Comparison of ENCODE assay signal across 1 cellular context in the genomic region with DNA sequence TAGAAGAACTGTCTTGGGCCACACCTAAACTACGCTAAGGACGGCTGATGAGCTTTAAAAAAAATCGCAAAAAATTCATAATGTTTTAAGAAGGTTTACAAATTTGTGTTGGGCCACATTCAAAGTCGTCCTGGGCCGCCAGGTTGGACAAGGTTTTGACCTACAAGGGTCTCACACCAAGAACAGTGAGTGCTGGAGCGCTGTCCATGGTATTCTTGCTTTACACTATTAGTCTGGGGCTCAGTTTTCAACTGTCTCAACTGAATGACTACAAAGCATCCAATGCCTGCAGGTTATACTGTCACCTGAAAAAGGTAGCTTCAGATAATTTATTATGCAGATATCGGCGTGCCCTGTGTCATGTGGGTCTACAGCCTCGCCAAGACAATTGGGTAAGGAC.
TF ChIP-seq lines count a peak whose summit lies in the region.

No MANE protein-coding gene starts in this region.

TF ChIP-seq in HepG2, 621 proteins besides CTCF, POLR2A, EP300 and RAD21 (continued from another document):
- TF ChIP-seq ZSCAN25 (CRISPR knock-in tag; IDR thresholded peaks at IDR 0.05) (0 out of 2 replicates have a peak, but pooled peaks have one; percentile 29), ZBTB26 (CRISPR knock-in tag; IDR thresholded peaks at IDR 0.05; ENCODE audit: borderline replicate concordance) (no peak), ZNF496 (CRISPR knock-in tag; IDR thresholded peaks at IDR 0.05; ENCODE audit: insufficient replicate concordance) (no peak), TMF1 (CRISPR knock-in tag; IDR thresholded peaks at IDR 0.05; ENCODE audit: low read depth) (no peak), SNRNP70 (IDR thresholded peaks at IDR 0.05; ENCODE audit: low read depth, low read length) (no peak), TAF1 (CRISPR knock-in tag; IDR thresholded peaks at IDR 0.05) (no peak), EHMT2 (IDR thresholded peaks at IDR 0.05; ENCODE audit: borderline replicate concordance, low read depth, low read length) (peak; percentile 71; the same call in 1 of the 2 replicates), ZNF12 (CRISPR knock-in tag; IDR thresholded peaks at IDR 0.05) (no peak), MIER2 (CRISPR knock-in tag; IDR thresholded peaks at IDR 0.05) (peak; percentile 95), GABPA (IDR thresholded peaks at IDR 0.05; ENCODE audit: low read depth, low read length) (no peak), GABPA (CRISPR knock-in tag; IDR thresholded peaks at IDR 0.05; ENCODE audit: low read depth) (no peak), TFDP1 (CRISPR knock-in tag; IDR thresholded peaks at IDR 0.05; ENCODE audit: borderline replicate concordance) (no peak), SOX5 (CRISPR knock-in tag; IDR thresholded peaks at IDR 0.05; ENCODE audit: borderline replicate concordance) (no peak), KDM5B (CRISPR knock-in tag; IDR thresholded peaks at IDR 0.05; ENCODE audit: borderline replicate concordance) (no peak), ZNF780A (CRISPR knock-in tag; IDR thresholded peaks at IDR 0.05) (no peak), ZSCAN12 (CRISPR knock-in tag; IDR thresholded peaks at IDR 0.05) (no peak), NCOA1 (CRISPR knock-in tag; IDR thresholded peaks at IDR 0.05) (no peak), CHD2 (IDR thresholded peaks at IDR 0.05; ENCODE audit: low read depth, low read length) (no peak), SNAPC2 (CRISPR knock-in tag; IDR thresholded peaks at IDR 0.05) (no peak), KLF6 (CRISPR knock-in tag; IDR thresholded peaks at IDR 0.05) (no peak), FOXK1 (CRISPR knock-in tag; IDR thresholded peaks at IDR 0.05; ENCODE audit: borderline replicate concordance, low read depth) (no peak), ZNF296 (CRISPR knock-in tag; conservative IDR thresholded peaks at IDR 0.05) (no peak), SRSF1 (optimal IDR thresholded peaks at IDR 0.05; ENCODE audit: low read depth, low read length) (no peak), BCLAF1 (IDR thresholded peaks at IDR 0.05) (no peak), ZNF441 (CRISPR knock-in tag; IDR thresholded peaks at IDR 0.05; ENCODE audit: borderline replicate concordance) (peak; percentile 36; the same call in 1 of the 2 replicates)
- TF ChIP-seq, protein P1, sequence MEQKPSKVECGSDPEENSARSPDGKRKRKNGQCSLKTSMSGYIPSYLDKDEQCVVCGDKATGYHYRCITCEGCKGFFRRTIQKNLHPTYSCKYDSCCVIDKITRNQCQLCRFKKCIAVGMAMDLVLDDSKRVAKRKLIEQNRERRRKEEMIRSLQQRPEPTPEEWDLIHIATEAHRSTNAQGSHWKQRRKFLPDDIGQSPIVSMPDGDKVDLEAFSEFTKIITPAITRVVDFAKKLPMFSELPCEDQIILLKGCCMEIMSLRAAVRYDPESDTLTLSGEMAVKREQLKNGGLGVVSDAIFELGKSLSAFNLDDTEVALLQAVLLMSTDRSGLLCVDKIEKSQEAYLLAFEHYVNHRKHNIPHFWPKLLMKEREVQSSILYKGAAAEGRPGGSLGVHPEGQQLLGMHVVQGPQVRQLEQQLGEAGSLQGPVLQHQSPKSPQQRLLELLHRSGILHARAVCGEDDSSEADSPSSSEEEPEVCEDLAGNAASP (CRISPR knock-in tag; IDR thresholded peaks at IDR 0.05; ENCODE audit: borderline replicate concordance), result no peak
- TF ChIP-seq, protein P2, sequence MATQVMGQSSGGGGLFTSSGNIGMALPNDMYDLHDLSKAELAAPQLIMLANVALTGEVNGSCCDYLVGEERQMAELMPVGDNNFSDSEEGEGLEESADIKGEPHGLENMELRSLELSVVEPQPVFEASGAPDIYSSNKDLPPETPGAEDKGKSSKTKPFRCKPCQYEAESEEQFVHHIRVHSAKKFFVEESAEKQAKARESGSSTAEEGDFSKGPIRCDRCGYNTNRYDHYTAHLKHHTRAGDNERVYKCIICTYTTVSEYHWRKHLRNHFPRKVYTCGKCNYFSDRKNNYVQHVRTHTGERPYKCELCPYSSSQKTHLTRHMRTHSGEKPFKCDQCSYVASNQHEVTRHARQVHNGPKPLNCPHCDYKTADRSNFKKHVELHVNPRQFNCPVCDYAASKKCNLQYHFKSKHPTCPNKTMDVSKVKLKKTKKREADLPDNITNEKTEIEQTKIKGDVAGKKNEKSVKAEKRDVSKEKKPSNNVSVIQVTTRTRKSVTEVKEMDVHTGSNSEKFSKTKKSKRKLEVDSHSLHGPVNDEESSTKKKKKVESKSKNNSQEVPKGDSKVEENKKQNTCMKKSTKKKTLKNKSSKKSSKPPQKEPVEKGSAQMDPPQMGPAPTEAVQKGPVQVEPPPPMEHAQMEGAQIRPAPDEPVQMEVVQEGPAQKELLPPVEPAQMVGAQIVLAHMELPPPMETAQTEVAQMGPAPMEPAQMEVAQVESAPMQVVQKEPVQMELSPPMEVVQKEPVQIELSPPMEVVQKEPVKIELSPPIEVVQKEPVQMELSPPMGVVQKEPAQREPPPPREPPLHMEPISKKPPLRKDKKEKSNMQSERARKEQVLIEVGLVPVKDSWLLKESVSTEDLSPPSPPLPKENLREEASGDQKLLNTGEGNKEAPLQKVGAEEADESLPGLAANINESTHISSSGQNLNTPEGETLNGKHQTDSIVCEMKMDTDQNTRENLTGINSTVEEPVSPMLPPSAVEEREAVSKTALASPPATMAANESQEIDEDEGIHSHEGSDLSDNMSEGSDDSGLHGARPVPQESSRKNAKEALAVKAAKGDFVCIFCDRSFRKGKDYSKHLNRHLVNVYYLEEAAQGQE (IDR thresholded peaks at IDR 0.05; ENCODE audit: borderline replicate concordance in 1 of 2, low read depth in 1 of 2, low read length in 2 of 2), result peak; percentile 63 to 95
